8 cellular contexts compared by ENCODE assay signal in the genomic region with DNA sequence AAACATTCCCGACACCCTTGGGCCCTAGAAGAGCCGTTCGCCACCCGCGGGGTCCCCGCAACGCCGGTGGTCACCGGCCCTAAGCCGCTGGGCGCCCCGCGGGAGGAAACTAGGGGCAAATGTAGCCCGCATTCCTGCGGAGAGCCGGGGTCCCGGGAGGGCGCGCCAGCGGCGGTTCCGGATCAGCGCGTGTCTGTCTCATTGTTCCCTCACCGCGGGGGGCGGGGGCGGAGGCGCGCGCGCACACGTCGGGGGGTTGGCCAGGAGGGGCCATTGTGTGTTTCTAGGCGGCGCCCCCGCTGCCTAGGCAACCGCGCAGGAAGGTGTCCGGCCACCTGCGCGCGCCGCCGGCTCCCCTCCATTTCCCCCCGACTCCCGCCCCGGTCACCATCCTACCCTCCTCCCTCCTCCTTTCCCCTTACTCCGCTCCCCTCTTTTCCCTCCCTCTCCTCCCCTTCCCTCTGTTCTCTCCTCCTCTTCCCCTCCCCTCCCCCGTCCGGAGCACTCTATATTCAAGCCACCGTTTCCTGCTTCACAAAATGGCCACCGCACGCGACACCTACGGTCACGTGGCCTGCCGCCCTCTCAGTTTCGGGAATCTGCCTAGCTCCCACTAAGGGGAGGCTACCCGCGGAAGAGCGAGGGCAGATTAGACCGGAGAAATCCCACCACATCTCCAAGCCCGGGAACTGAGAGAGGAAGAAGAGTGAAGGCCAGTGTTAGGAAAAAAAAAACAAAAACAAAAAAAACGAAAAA. TPM values are rescaled to one million over a fixed set of nuclear protein-coding genes. Genes with fewer than 3 reads are reported as not detected.
DNase-seq lines count a peak whose midpoint lies in the region; ATAC-seq, FAIRE-seq and TF ChIP-seq lines count a peak whose summit lies in the region.

No MANE protein-coding gene starts in this region.

- H3K4me2 ChIP-seq in SK-N-SH: peak overlapping the region; percentile 84

- POLR2A ChIA-PET in SK-N-SH (lab: Yijun Ruan, JAX): interaction anchor here (0.7 to 1.3 kb wide), 2 partner anchors 58 to 247 kb away, joined by 4 to 10 read pairs; no protein-coding TSS in a partner anchor

- peak overlapping the region; percentile 100 for H3K9ac ChIP-seq in SK-N-SH

- H3K4me3 ChIP-seq in HFF-Myc (replicated peaks; ENCODE audit: low read depth, low read length) (peak overlapping the region; percentile 91), NB4 (ENCODE audit: low read depth, low read length) (peak overlapping the region; percentile 90), SK-N-SH (ENCODE audit: low read depth in 2 of 2, low read length in 1 of 2) (peak overlapping the region; percentile 99 to 100), thoracic aorta (peak overlapping the region; percentile 86)

- FAIRE-seq in G401.6 (lab: Jason Lieb, UNC): peak; percentile 88

- H3F3A ChIP-seq in SK-N-SH (replicated peaks; ENCODE audit: insufficient read depth): peaks cover 12% of the 10 kb centered on the region

- H2AFZ ChIP-seq in SK-N-SH (ENCODE audit: low read depth): peak overlapping the region; percentile 96

- peak; percentile 45 to 59 for ATAC-seq in activated naive CD4-positive, alpha-beta T cell treated with anti-CD3 and anti-CD28 coated beads, Interleukin-2, amount 50 U/mL, for 72 hours
- ATAC-seq in thoracic aorta (ENCODE audit: insufficient number of reproducible peaks, low FRiP score, low read depth): peak; percentile 42

- H3K27me3 ChIP-seq in SK-N-SH (ENCODE audit: insufficient read depth) (no peaks in the 10 kb centered on the region), thoracic aorta (replicated peaks; ENCODE audit: insufficient read depth) (no peaks in the 10 kb centered on the region)

- H3K9me3 ChIP-seq in SK-N-SH (no peaks in the 10 kb centered on the region), thoracic aorta (no peaks in the 10 kb centered on the region)

- H3K4me1 Mint-ChIP-seq in glutamatergic neuron (ENCODE audit: low read depth, unreplicated experiment) (peaks cover 7% of the 10 kb centered on the region), osteocyte (ENCODE audit: unreplicated experiment) (peaks cover 36% of the 10 kb centered on the region)

- CTCF ChIA-PET in SK-N-SH (lab: Yijun Ruan, JAX): no interaction called here

- under 1% methylated on average over 30 of the region's 65 CpGs for WGBS in SK-N-SH (ENCODE audit: low lambda C conversion rate)

- peaks cover 26 to 37% of the 10 kb centered on the region in 2 donors for H3K36me3 Mint-ChIP-seq in activated naive CD4-positive, alpha-beta T cell treated with anti-CD3 and anti-CD28 coated beads, Interleukin-2, amount 50 U/mL, for 72 hours
- no peaks in the 10 kb centered on the region for H3K36me3 Mint-ChIP-seq in glutamatergic neuron (ENCODE audit: unreplicated experiment)
- no peaks in the 10 kb centered on the region for H3K36me3 Mint-ChIP-seq in osteocyte (ENCODE audit: unreplicated experiment)

- H3K4me1 ChIP-seq in SK-N-SH (ENCODE audit: control insufficient read depth in 1 of 2, insufficient read depth in 2 of 2, low read depth in 1 of 2, low read length in 1 of 2) (peaks cover 0 to 24% of the 10 kb centered on the region in 2 experiments; a peak in 3 of 4 replicates), thoracic aorta (ENCODE audit: control insufficient read depth in 1 of 2, low read depth in 2 of 2) (peaks cover under 1 to 3% of the 10 kb centered on the region in 2 donors)

- H3K9me2 ChIP-seq in SK-N-SH: no peaks in the 10 kb centered on the region

- H3K9me3 Mint-ChIP-seq in activated naive CD4-positive, alpha-beta T cell treated with anti-CD3 and anti-CD28 coated beads, Interleukin-2, amount 50 U/mL, for 72 hours: no peaks in the 10 kb centered on the region
- H3K9me3 Mint-ChIP-seq in glutamatergic neuron (ENCODE audit: unreplicated experiment): peaks cover 10% of the 10 kb centered on the region
- H3K9me3 Mint-ChIP-seq in osteocyte (ENCODE audit: unreplicated experiment): no peaks in the 10 kb centered on the region

- DNase-seq in HFF-Myc (ENCODE audit: extremely low read depth, low read depth): peak; percentile 52
- peak; percentile 93 for DNase-seq in NB4 (ENCODE audit: low read depth)
- DNase-seq in SK-N-SH: peak; percentile 94
- peak; percentile 80 to 81 for DNase-seq in activated naive CD4-positive, alpha-beta T cell treated with anti-CD3 and anti-CD28 coated beads, Interleukin-2, amount 50 U/mL, for 72 hours (ENCODE audit: low spot score in 2 of 2)
- peak; percentile 79 for DNase-seq in glutamatergic neuron
- DNase-seq in osteocyte (ENCODE audit: extremely low spot score, unreplicated experiment): peak; percentile 93
- DNase-seq in thoracic aorta (ENCODE audit: low spot score): peak; percentile 55

- peak; percentile 78 for TF ChIP-seq POLR2A in NB4 (IDR thresholded peaks at IDR 0.05; ENCODE audit: extremely low read depth, insufficient read length)

- H3K79me2 ChIP-seq in SK-N-SH (ENCODE audit: insufficient read depth): peaks cover 42% of the 10 kb centered on the region

- H3K27ac Mint-ChIP-seq in activated naive CD4-positive, alpha-beta T cell treated with anti-CD3 and anti-CD28 coated beads, Interleukin-2, amount 50 U/mL, for 72 hours: peak overlapping the region; percentile 100
- H3K27ac Mint-ChIP-seq in glutamatergic neuron (ENCODE audit: unreplicated experiment): peak overlapping the region; percentile 100
- H3K27ac Mint-ChIP-seq in osteocyte (ENCODE audit: unreplicated experiment): peak overlapping the region; percentile 100

- TF ChIP-seq RAD21 in SK-N-SH (IDR thresholded peaks at IDR 0.05; ENCODE audit: low read length): no peak

- H4K20me1 ChIP-seq in SK-N-SH (ENCODE audit: insufficient read depth): peaks cover 32% of the 10 kb centered on the region

- H3K4me3 Mint-ChIP-seq in glutamatergic neuron (ENCODE audit: unreplicated experiment) (peak overlapping the region; percentile 97), osteocyte (ENCODE audit: unreplicated experiment) (peak overlapping the region; percentile 82)

- H3K27me3 Mint-ChIP-seq in glutamatergic neuron (ENCODE audit: unreplicated experiment) (peaks cover 8% of the 10 kb centered on the region), osteocyte (ENCODE audit: unreplicated experiment) (no peaks in the 10 kb centered on the region)

- peak overlapping the region; percentile 97 to 99 for H3K27ac ChIP-seq in SK-N-SH (ENCODE audit: low read depth in 2 of 2, low read length in 1 of 2)
- peak overlapping the region; percentile 99 to 100 for H3K27ac ChIP-seq in thoracic aorta

- peaks cover 8 to 9% of the 10 kb centered on the region in 2 experiments for H3K36me3 ChIP-seq in SK-N-SH (replicated peaks in 1 of 2; ENCODE audit: control insufficient read depth in 1 of 2, insufficient read depth in 2 of 2, low read length in 1 of 2)
- H3K36me3 ChIP-seq in thoracic aorta: no peaks in the 10 kb centered on the region

- TF ChIP-seq CTCF in HFF-Myc (IDR thresholded peaks at IDR 0.05; ENCODE audit: low read depth, low read length, missing control alignments): no peak
- no peak for TF ChIP-seq CTCF in NB4 (IDR thresholded peaks at IDR 0.05; ENCODE audit: low read depth, low read length)
- no peak for TF ChIP-seq CTCF in SK-N-SH (IDR thresholded peaks at IDR 0.05)
- TF ChIP-seq CTCF in glutamatergic neuron (IDR thresholded peaks at IDR 0.05; ENCODE audit: partially characterized antibody, unreplicated experiment): no peak
- no peak for TF ChIP-seq CTCF in osteocyte (IDR thresholded peaks at IDR 0.05)
- no peak for TF ChIP-seq CTCF in thoracic aorta (IDR thresholded peaks at IDR 0.05)

- TF ChIP-seq EP300 in SK-N-SH (IDR thresholded peaks at IDR 0.05; ENCODE audit: borderline replicate concordance in 1 of 2, low read depth in 1 of 2, low read length in 1 of 2): no peak

TF ChIP-seq in SK-N-SH, 30 proteins besides CTCF, POLR2A, EP300 and RAD21 (continues in another document):
- TF ChIP-seq, protein P1, sequence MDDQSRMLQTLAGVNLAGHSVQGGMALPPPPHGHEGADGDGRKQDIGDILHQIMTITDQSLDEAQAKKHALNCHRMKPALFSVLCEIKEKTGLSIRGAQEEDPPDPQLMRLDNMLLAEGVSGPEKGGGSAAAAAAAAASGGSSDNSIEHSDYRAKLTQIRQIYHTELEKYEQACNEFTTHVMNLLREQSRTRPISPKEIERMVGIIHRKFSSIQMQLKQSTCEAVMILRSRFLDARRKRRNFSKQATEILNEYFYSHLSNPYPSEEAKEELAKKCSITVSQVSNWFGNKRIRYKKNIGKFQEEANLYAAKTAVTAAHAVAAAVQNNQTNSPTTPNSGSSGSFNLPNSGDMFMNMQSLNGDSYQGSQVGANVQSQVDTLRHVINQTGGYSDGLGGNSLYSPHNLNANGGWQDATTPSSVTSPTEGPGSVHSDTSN (IDR thresholded peaks at IDR 0.05): no peak; the same call in 1 of the 2 replicates
- TF ChIP-seq TCF12 (IDR thresholded peaks at IDR 0.05) (no peak), NFIC (IDR thresholded peaks at IDR 0.05; ENCODE audit: borderline replicate concordance) (0 out of 2 replicates have a peak, but pooled peaks have one; percentile 6), RFX5 (IDR thresholded peaks at IDR 0.05; ENCODE audit: low read length) (peak; percentile 93), SIN3A (IDR thresholded peaks at IDR 0.05; ENCODE audit: borderline replicate concordance, low read depth, low read length) (peak; percentile 58; the same call in 1 of the 2 replicates), POLR2AphosphoS5 (IDR thresholded peaks at IDR 0.05; ENCODE audit: low read depth, low read length) (peak; percentile 62; the same call in 1 of the 2 replicates), ELF1 (IDR thresholded peaks at IDR 0.05) (peak; percentile 39; the same call in 1 of the 2 replicates), TAF1 (IDR thresholded peaks at IDR 0.05; ENCODE audit: borderline replicate concordance, low read depth, low read length) (peak; percentile 52; the same call in 1 of the 2 replicates), NRF1 (IDR thresholded peaks at IDR 0.05; ENCODE audit: low read depth, low read length) (peak; percentile 59), MXI1 (IDR thresholded peaks at IDR 0.05; ENCODE audit: low read depth, low read length) (peak; percentile 75), YY1 (IDR thresholded peaks at IDR 0.05; ENCODE audit: low read depth) (peak; percentile 93)
- TF ChIP-seq, protein P2, sequence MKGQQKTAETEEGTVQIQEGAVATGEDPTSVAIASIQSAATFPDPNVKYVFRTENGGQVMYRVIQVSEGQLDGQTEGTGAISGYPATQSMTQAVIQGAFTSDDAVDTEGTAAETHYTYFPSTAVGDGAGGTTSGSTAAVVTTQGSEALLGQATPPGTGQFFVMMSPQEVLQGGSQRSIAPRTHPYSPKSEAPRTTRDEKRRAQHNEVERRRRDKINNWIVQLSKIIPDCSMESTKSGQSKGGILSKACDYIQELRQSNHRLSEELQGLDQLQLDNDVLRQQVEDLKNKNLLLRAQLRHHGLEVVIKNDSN (IDR thresholded peaks at IDR 0.05; ENCODE audit: borderline replicate concordance, low read depth): peak; percentile 96

RNA-seq across cellular contexts. Expression of a gene that starts 0.8 kb away (rescaled TPM):
- polyA plus RNA-seq in SK-N-SH (2012; rRNA removed): 30.9 and 46.4 TPM in 2 replicates
- 63.8 and 64.9 TPM in 2 replicates for polyA plus RNA-seq in SK-N-SH (2012; cell fraction: cytosol; rRNA removed)
- 39.2 and 79.4 TPM in 2 replicates for polyA plus RNA-seq in SK-N-SH (2012; cell fraction: nucleus; rRNA removed)
- total RNA-seq in activated naive CD4-positive, alpha-beta T cell treated with anti-CD3 and anti-CD28 coated beads, Interleukin-2, amount 50 U/mL, for 72 hours: 100 to 1,000 TPM; 248 to 259 TPM
- 208 TPM for total RNA-seq in glutamatergic neuron (ENCODE audit: unreplicated experiment)
- total RNA-seq in osteocyte: 212 and 215 TPM in 2 replicates
- 100 to 1,000 TPM; 172 to 320 TPM for total RNA-seq in thoracic aorta

Comparison
In these comparisons a context has a peak if more than half of its experiments do, and no peak if none do; other contexts are left out.
1. Peak in every context shown above with its lines: DNase-seq, ATAC-seq, H3K4me3 ChIP-seq and H3K27ac ChIP-seq.